In genomic region chr4:26601204-26601603, GRCh38 we compare ENCODE assay signal across 28 cellular contexts.
"Had no signal": no experiment of that assay in that cellular context is flagged by ENCODE, and none has a peak within 500 bp of the region (broad histone marks: within the 10 kb centered on the region; RNA-seq: fewer than 3 reads in every experiment).

No MANE protein-coding gene starts in this region.

- H2AFZ ChIP-seq: hepatocyte had no signal

- H3K4me1 ChIP-seq: colonic mucosa, esophagus muscularis mucosa, esophagus squamous epithelium, foreskin keratinocyte, gastrocnemius medialis, gastroesophageal sphincter, heart left ventricle, heart right ventricle had no signal

- FAIRE-seq: colon, endometrium, endothelial cell of umbilical vein, frontal cortex had no signal

- H3K9me3 ChIP-seq: colonic mucosa, esophagus muscularis mucosa, esophagus squamous epithelium, gastrocnemius medialis, gastroesophageal sphincter had no signal

- ATAC-seq: effector memory CD8-positive, alpha-beta T cell; esophagus mucosa; foreskin keratinocyte; gastrocnemius medialis; gastroesophageal sphincter; heart left ventricle; heart right ventricle had no signal

- H3K27me3 ChIP-seq: colonic mucosa, dorsolateral prefrontal cortex, esophagus muscularis mucosa, esophagus squamous epithelium, foreskin keratinocyte, gastrocnemius medialis, gastroesophageal sphincter, heart left ventricle, heart right ventricle, hepatocyte had no signal

- H3K4me2 ChIP-seq: hepatocyte had no signal

- DNase-seq: colonic mucosa; cortex of kidney; dermis blood vessel endothelial cell; dorsolateral prefrontal cortex; effector CD8-positive, alpha-beta T cell; effector memory CD4-positive, alpha-beta T cell; effector memory CD8-positive, alpha-beta T cell; endodermal cell; erythroblast; esophagus squamous epithelium; foreskin fibroblast; foreskin keratinocyte; foreskin melanocyte; gastrocnemius medialis; glutamatergic neuron; head of caudate nucleus; heart left ventricle; heart right ventricle had no signal

- H3K36me3 ChIP-seq: colonic mucosa, esophagus muscularis mucosa, esophagus squamous epithelium, gastrocnemius medialis, gastroesophageal sphincter, heart left ventricle, heart right ventricle had no signal

- H3K4me3 ChIP-seq: colonic mucosa, coronary artery, dorsolateral prefrontal cortex, esophagus muscularis mucosa, esophagus squamous epithelium, gastrocnemius medialis, gastroesophageal sphincter, heart left ventricle, heart right ventricle, hepatocyte had no signal

- H3K27ac ChIP-seq: colonic mucosa, coronary artery, dorsolateral prefrontal cortex, epithelial cell of prostate, esophagus muscularis mucosa, esophagus squamous epithelium, foreskin keratinocyte, gastrocnemius medialis, gastroesophageal sphincter, heart left ventricle, heart right ventricle, hepatocyte had no signal
